In the genomic region with DNA sequence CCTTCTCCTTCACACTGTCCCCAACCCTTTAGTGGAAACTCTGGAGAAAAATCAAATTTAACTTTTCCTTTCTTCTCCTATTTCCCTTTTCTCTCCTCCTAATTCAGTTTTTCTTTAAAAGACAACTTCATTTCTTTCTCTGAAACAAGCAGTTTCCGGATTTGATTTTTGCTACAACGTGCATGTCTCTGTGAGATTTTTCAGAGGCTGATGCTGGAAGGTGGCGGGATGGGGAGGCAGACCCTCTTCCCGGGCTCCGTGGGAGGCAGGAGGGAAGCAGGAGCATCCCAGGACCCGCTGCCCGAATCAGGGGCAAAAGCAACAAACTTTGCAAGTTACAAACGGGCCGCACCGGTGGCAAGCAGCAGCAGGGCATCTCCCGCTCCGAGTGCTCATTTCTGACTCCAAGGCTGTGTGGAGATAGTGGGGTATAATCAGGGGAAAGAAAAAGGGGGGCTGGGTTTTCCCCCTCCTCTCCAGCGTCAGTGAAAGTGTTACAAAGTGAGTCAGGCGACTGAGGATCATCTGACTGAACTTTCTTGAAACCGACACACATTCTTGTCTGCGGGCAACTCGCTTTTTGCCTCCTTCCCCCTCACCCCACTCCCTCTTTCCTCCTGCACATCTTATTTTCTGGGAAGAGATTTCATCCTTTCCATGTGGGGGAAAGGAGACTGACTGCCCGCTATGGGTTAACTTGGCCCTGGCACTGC, we compare ENCODE assay signal across 9 cellular contexts. TPM values are rescaled to one million over a fixed set of nuclear protein-coding genes. Genes with fewer than 3 reads are reported as not detected.
DNase-seq lines count a peak whose midpoint lies in the region; ATAC-seq and TF ChIP-seq lines count a peak whose summit lies in the region.
"Had no signal": no experiment of that assay in that cellular context is flagged by ENCODE, and none has a peak within 500 bp of the region (broad histone marks: within the 10 kb centered on the region; RNA-seq: fewer than 3 reads in every experiment).

No MANE protein-coding gene starts in this region.

- no peak for ATAC-seq in gastroesophageal sphincter
- ATAC-seq in HG03520 (IDR thresholded peaks at IDR 0.05; ENCODE audit: unreplicated experiment): no peak

- peaks cover 0 to 42% (median 0%) of the 10 kb centered on the region in 3 donors for H3K4me1 ChIP-seq in gastroesophageal sphincter

- H3K4me1 Mint-ChIP-seq in osteocyte (ENCODE audit: unreplicated experiment): peaks cover 69% of the 10 kb centered on the region

- H3K9me3 Mint-ChIP-seq in osteocyte (ENCODE audit: unreplicated experiment): no peaks in the 10 kb centered on the region

- TF ChIP-seq CTCF in gastroesophageal sphincter (IDR thresholded peaks at IDR 0.05) (no peak), osteocyte (IDR thresholded peaks at IDR 0.05) (no peak)

- no peak for TF ChIP-seq EP300 in gastroesophageal sphincter (IDR thresholded peaks at IDR 0.05)

- peaks cover 55% of the 10 kb centered on the region for H3K27me3 ChIP-seq in gastroesophageal sphincter

- no peaks in the 10 kb centered on the region for H3K27me3 Mint-ChIP-seq in osteocyte (ENCODE audit: unreplicated experiment)

- DNase-seq in AG20443 (ENCODE audit: low spot score): peak; percentile 40
- no peak for DNase-seq in SK-N-MC (ENCODE audit: low read depth, low spot score)
- DNase-seq in osteocyte (ENCODE audit: extremely low spot score, unreplicated experiment): no peak
- no peak for DNase-seq in T-helper 9 cell
- no peak for DNase-seq in RPMI8226
- no peak for DNase-seq in activated gamma-delta T cell (lab: John Stamatoyannopoulos, UW)
- DNase-seq: GDM1 had no signal

- H3K27ac ChIP-seq in SK-N-MC (peak overlapping the region; percentile 99), gastroesophageal sphincter (peak overlapping the region; percentile 45 to 94 (median 86))

- peaks cover 8% of the 10 kb centered on the region for H3K36me3 Mint-ChIP-seq in osteocyte (ENCODE audit: unreplicated experiment)

- H3K4me3 Mint-ChIP-seq in osteocyte (ENCODE audit: unreplicated experiment): peak overlapping the region; percentile 80

- H3K9ac ChIP-seq in SK-N-MC (ENCODE audit: insufficient read length): peak overlapping the region; percentile 96

- TF ChIP-seq POLR2A in gastroesophageal sphincter (IDR thresholded peaks at IDR 0.05): no peak

- peak overlapping the region; percentile 92 for H3K4me3 ChIP-seq in SK-N-MC
- peak overlapping the region; percentile 10 to 66 for H3K4me3 ChIP-seq in gastroesophageal sphincter

- WGBS in gastroesophageal sphincter (ENCODE audit: low coverage in 1 of 2), 2 donors: 37 to 46% methylated on average over 5 to 13 of the region's 18 CpGs

- peaks cover 69% of the 10 kb centered on the region for H3K36me3 ChIP-seq in SK-N-MC (ENCODE audit: insufficient read depth, low read length)
- H3K36me3 ChIP-seq in gastroesophageal sphincter: no peaks in the 10 kb centered on the region

- H3K27ac Mint-ChIP-seq in osteocyte (ENCODE audit: unreplicated experiment): peak overlapping the region; percentile 98

- H3K9me3 ChIP-seq in SK-N-MC (ENCODE audit: low read depth, low read length) (no peaks in the 10 kb centered on the region), gastroesophageal sphincter (no peaks in the 10 kb centered on the region)

RNA-seq across cellular contexts. Expression of a gene that starts 6.4 kb away (rescaled TPM):
- total RNA-seq in gastroesophageal sphincter: 10 to 100 TPM; 42.3 to 95.7 (median 53.8) TPM
- 126 and 139 TPM in 2 replicates for total RNA-seq in osteocyte
